ENCODE assay signal across 19 cellular contexts in genomic region chr2:55885944-55886281, GRCh38. TPM values are rescaled to one million over a fixed set of nuclear protein-coding genes. Genes with fewer than 3 reads are reported as not detected.
DNase-seq lines count a peak whose midpoint lies in the region; ATAC-seq and TF ChIP-seq lines count a peak whose summit lies in the region.
"Had no signal": no experiment of that assay in that cellular context is flagged by ENCODE, and none has a peak within 500 bp of the region (broad histone marks: within the 10 kb centered on the region; RNA-seq: fewer than 3 reads in every experiment).

No MANE protein-coding gene starts in this region.

- H3K4me3 Mint-ChIP-seq in nephron, result no peak overlapping the region
- H3K4me3 Mint-ChIP-seq: activated CD4-positive, alpha-beta T cell treated with anti-CD3 and anti-CD28 coated beads, Interleukin-2, amount 10 ng/mL, durations not matched to agents 7 days and 5 days; neural progenitor cell had no signal

- peaks cover 5% of the 10 kb centered on the region for H3K36me3 Mint-ChIP-seq in nephron (ENCODE audit: low read depth)
- H3K36me3 Mint-ChIP-seq: neural progenitor cell had no signal

- H3K36me3 ChIP-seq in PC-9 (ENCODE audit: low read depth) (no peaks in the 10 kb centered on the region), upper lobe of right lung (peaks cover 6% of the 10 kb centered on the region)
- H3K36me3 ChIP-seq: BE2C, neural progenitor cell had no signal

- H3K9me2 ChIP-seq in PC-9 (ENCODE audit: insufficient read depth), result 0 out of 2 replicates have a peak, but pooled peaks cover 3% of the 10 kb centered on the region

- H3K4me1 ChIP-seq in PC-9 (replicated peaks; ENCODE audit: insufficient read depth), result peaks cover 14% of the 10 kb centered on the region
- peaks cover 18% of the 10 kb centered on the region for H3K4me1 ChIP-seq in upper lobe of right lung
- H3K4me1 ChIP-seq: BE2C had no signal

- DNase-seq in PC-9 (no peak), coronary artery (ENCODE audit: low spot score) (no peak), upper lobe of right lung (no peak)
- DNase-seq in activated CD8-positive, alpha-beta memory T cell treated with anti-CD3 and anti-CD28 coated beads, Interleukin-2, amount 50 U/mL, for 48 hours, result no peak
- DNase-seq: activated CD4-positive, alpha-beta T cell treated with anti-CD3 and anti-CD28 coated beads, Interleukin-2, amount 10 ng/mL, durations not matched to agents 7 days and 5 days; activated naive CD4-positive, alpha-beta T cell treated with Interleukin-2 at 50 U/mL for 16 hours; BE2C; GDM1; glutamatergic neuron; mesendoderm; NCI-H2107; NCI-H526 treated with DMSO at 0.1 percent for 48 hours; stimulated activated CD4-positive, alpha-beta T cell treated with anti-CD3 and anti-CD28 coated beads, Interleukin-2, amount 100 ng/mL, for 24 hours had no signal

- H3K4me1 Mint-ChIP-seq in nephron, result peaks cover 23% of the 10 kb centered on the region
- H3K4me1 Mint-ChIP-seq: activated CD4-positive, alpha-beta T cell treated with anti-CD3 and anti-CD28 coated beads, Interleukin-2, amount 10 ng/mL, durations not matched to agents 7 days and 5 days had no signal

- peaks cover 3% of the 10 kb centered on the region for H3F3A ChIP-seq in PC-9 (ENCODE audit: insufficient read depth, low read depth)

- TF ChIP-seq CTCF in PC-9 (conservative IDR thresholded peaks at IDR 0.05), result no peak
- no peak for TF ChIP-seq CTCF in coronary artery (IDR thresholded peaks at IDR 0.05)
- TF ChIP-seq CTCF in nephron (IDR thresholded peaks at IDR 0.05; ENCODE audit: unreplicated experiment in 3 of 3), result no peak
- no peak for TF ChIP-seq CTCF in upper lobe of right lung (IDR thresholded peaks at IDR 0.05)

- H2AFZ ChIP-seq in PC-9, result no peak overlapping the region
- H2AFZ ChIP-seq: neural progenitor cell had no signal

- peak overlapping the region; percentile 37 for H3K27ac ChIP-seq in PC-9
- H3K27ac ChIP-seq in coronary artery, result peak overlapping the region; percentile 65 to 91
- H3K27ac ChIP-seq in upper lobe of right lung, result peak overlapping the region; percentile 26
- H3K27ac ChIP-seq: neural progenitor cell, SK-N-MC had no signal

- POLR2A ChIA-PET in PC-9 (lab: Charles Lee; ENCODE audit: unreplicated experiment), result interaction anchor here (0.6 kb wide), 1 partner anchor 808 kb away, joined by 3 read pairs; no protein-coding TSS in a partner anchor

- BruUV-seq in PC-9 (replicated peaks; lab: Mats Ljungman, UMichigan), result no TSS peak

- H3K4me2 ChIP-seq in PC-9, result no peak overlapping the region
- H3K4me2 ChIP-seq: neural progenitor cell had no signal

- ATAC-seq in upper lobe of right lung (no peak), GM18511 (IDR thresholded peaks at IDR 0.05; ENCODE audit: unreplicated experiment) (no peak), HG03354 (IDR thresholded peaks at IDR 0.05; ENCODE audit: poor library complexity, severe bottlenecking, unreplicated experiment) (no peak)

- H3K9me3 Mint-ChIP-seq in nephron, result no peaks in the 10 kb centered on the region
- H3K9me3 Mint-ChIP-seq: activated CD4-positive, alpha-beta T cell treated with anti-CD3 and anti-CD28 coated beads, Interleukin-2, amount 10 ng/mL, durations not matched to agents 7 days and 5 days; neural progenitor cell had no signal

- no peaks in the 10 kb centered on the region for H4K20me1 ChIP-seq in PC-9 (ENCODE audit: insufficient read depth)

- peak overlapping the region; percentile 45 to 69 (median 58) for H3K27ac Mint-ChIP-seq in nephron
- H3K27ac Mint-ChIP-seq: activated CD4-positive, alpha-beta T cell treated with anti-CD3 and anti-CD28 coated beads, Interleukin-2, amount 10 ng/mL, durations not matched to agents 7 days and 5 days; neural progenitor cell had no signal

- H3K4me3 ChIP-seq in PC-9, result no peak overlapping the region
- H3K4me3 ChIP-seq in coronary artery, result no peak overlapping the region
- no peak overlapping the region for H3K4me3 ChIP-seq in upper lobe of right lung
- H3K4me3 ChIP-seq: body of pancreas, neural progenitor cell, SK-N-MC had no signal

- H3K27me3 Mint-ChIP-seq in nephron (ENCODE audit: low read depth), result no peaks in the 10 kb centered on the region
- H3K27me3 Mint-ChIP-seq: activated CD4-positive, alpha-beta T cell treated with anti-CD3 and anti-CD28 coated beads, Interleukin-2, amount 10 ng/mL, durations not matched to agents 7 days and 5 days had no signal

- H3K79me2 ChIP-seq in PC-9 (ENCODE audit: low read depth), result no peaks in the 10 kb centered on the region

- no peaks in the 10 kb centered on the region; the same call in 1 of the 2 replicates for H3K9me3 ChIP-seq in PC-9 (ENCODE audit: insufficient read depth, low read depth)
- no peaks in the 10 kb centered on the region for H3K9me3 ChIP-seq in upper lobe of right lung
- H3K9me3 ChIP-seq: BE2C, body of pancreas had no signal

- H3K27me3 ChIP-seq in PC-9 (ENCODE audit: insufficient read depth, low read depth) (no peaks in the 10 kb centered on the region), upper lobe of right lung (no peaks in the 10 kb centered on the region)
- H3K27me3 ChIP-seq: BE2C, body of pancreas, neural progenitor cell had no signal

- CTCF ChIA-PET in PC-9 (lab: Charles Lee), result no interaction called here

- intact Hi-C loops in PC-9 (cut with micrococcal nuclease; ENCODE audit: unreplicated experiment) (loop anchor here (1.0 kb wide), 1 partner anchor 47 kb away; no protein-coding TSS in a partner anchor), upper lobe of right lung (cut with DNase I) (no loop called here)

RNA-seq across cellular contexts. Expression of gene EFEMP1, which starts 37.7 kb away (rescaled TPM):
- total RNA-seq in PC-9 (2021) (61.3 and 86.3 TPM in 2 replicates), upper lobe of right lung (301 TPM)
- total RNA-seq: activated CD4-positive, alpha-beta T cell treated with anti-CD3 and anti-CD28 coated beads, Interleukin-2, amount 10 ng/mL, durations not matched to agents 7 days and 5 days had no signal

Comparison
In these comparisons a context has a peak if more than half of its experiments do, and no peak if none do; other contexts are left out.
1. H3K27ac ChIP-seq: peak in every context shown above with its lines; median percentile 78 in coronary artery; 37 in PC-9; 26 in upper lobe of right lung.